Comparison of ENCODE assay signal across 17 cellular contexts in genomic region chr6:81204741-81205140, GRCh38.
DNase-seq lines count a peak whose midpoint lies in the region; ATAC-seq, FAIRE-seq and TF ChIP-seq lines count a peak whose summit lies in the region.
"Had no signal": no experiment of that assay in that cellular context is flagged by ENCODE, and none has a peak within 500 bp of the region (broad histone marks: within the 10 kb centered on the region; RNA-seq: fewer than 3 reads in every experiment).

No MANE protein-coding gene starts in this region.

- peak; percentile 15 for FAIRE-seq in H54 (lab: Jason Lieb, UNC)

- TF ChIP-seq CTCF in A673 (conservative IDR thresholded peaks at IDR 0.05; ENCODE audit: low read depth, low read length) (no peak), foreskin fibroblast (IDR thresholded peaks at IDR 0.05; ENCODE audit: low read depth, low read length) (no peak)

- no peaks in the 10 kb centered on the region for H3K9me3 ChIP-seq in A673 (ENCODE audit: low read depth, low read length, poor library complexity, severe bottlenecking)
- H3K9me3 ChIP-seq: transverse colon had no signal

- peak; percentile 32 for DNase-seq in A673 (ENCODE audit: low spot score)
- DNase-seq in H54 (ENCODE audit: insufficient read length, low spot score), result no peak
- peak; percentile 14 to 46 for DNase-seq in foreskin fibroblast
- DNase-seq in NCI-H2029 treated with DMSO at 0.1 percent for 48 hours (lab: John Stamatoyannopoulos, UW), result no peak
- no peak for DNase-seq in amniotic stem cell (lab: John Stamatoyannopoulos, UW)
- DNase-seq: activated gamma-delta T cell treated with Interleukin-2 at 50 U/mL for 16 hours; dorsolateral prefrontal cortex; foreskin keratinocyte; Kasumi-1; NCI-H1930; right cardiac atrium; stimulated activated CD4-positive, alpha-beta T cell treated with anti-CD3 and anti-CD28 coated beads, Interleukin-2, amount 100 ng/mL, for 48 hours; T-helper 1 cell; transverse colon had no signal

- no peaks in the 10 kb centered on the region for H3K4me1 ChIP-seq in A673 (ENCODE audit: insufficient read depth, low read length, poor library complexity, severe bottlenecking)
- H3K4me1 ChIP-seq: foreskin keratinocyte, transverse colon had no signal

- no peak overlapping the region for H3K27ac ChIP-seq in A673 (ENCODE audit: low read depth, low read length, poor library complexity, severe bottlenecking)
- H3K27ac ChIP-seq: dorsolateral prefrontal cortex, foreskin keratinocyte, transverse colon had no signal

- no TSS peak for BruUV-seq in A673 (replicated peaks; lab: Mats Ljungman, UMichigan)

- POLR2A ChIA-PET in A673 (lab: Charles Lee; ENCODE audit: low non-redundant PET), result no interaction called here

- no peaks in the 10 kb centered on the region for H3K36me3 ChIP-seq in A673 (ENCODE audit: insufficient read depth, low read length, poor library complexity, severe bottlenecking)
- H3K36me3 ChIP-seq: transverse colon had no signal

- no peak for TF ChIP-seq POLR2A in H54 (IDR thresholded peaks at IDR 0.05; ENCODE audit: low read depth, low read length)

- H3K27me3 ChIP-seq in A673 (replicated peaks; ENCODE audit: insufficient read depth, low read depth, low read length, poor library complexity), result no peaks in the 10 kb centered on the region
- H3K27me3 ChIP-seq: dorsolateral prefrontal cortex, foreskin keratinocyte, transverse colon had no signal

- CTCF ChIA-PET in A673 (lab: Charles Lee), result no interaction called here

- H3K4me3 ChIP-seq in A673 (ENCODE audit: low read depth, low read length, poor library complexity, severe bottlenecking), result no peak overlapping the region
- no peak overlapping the region for H3K4me3 ChIP-seq in foreskin fibroblast (ENCODE audit: low read depth in 1 of 2, low read length in 2 of 2)
- H3K4me3 ChIP-seq: dorsolateral prefrontal cortex, transverse colon had no signal

- ATAC-seq in SK-N-SH treated with all-trans-retinoic acid at 6 μM for 48 hours (peak; percentile 54), GM19455 (IDR thresholded peaks at IDR 0.05; ENCODE audit: unreplicated experiment) (no peak), HG02588 (IDR thresholded peaks at IDR 0.05; ENCODE audit: unreplicated experiment) (no peak)
- ATAC-seq: foreskin keratinocyte, right cardiac atrium had no signal

- intact Hi-C loops in A673 (cut with micrococcal nuclease; ENCODE audit: unreplicated experiment), result no loop called here

TF ChIP-seq in SK-N-SH treated with all-trans-retinoic acid at 6 μM for 48 hours, 23 proteins besides CTCF, POLR2A, EP300 and RAD21:
- no peak for TF ChIP-seq PATZ1 (CRISPR knock-in tag; IDR thresholded peaks at IDR 0.05; ENCODE audit: borderline replicate concordance)
- TF ChIP-seq ZNF70 (CRISPR knock-in tag; IDR thresholded peaks at IDR 0.05), result no peak
- peak; percentile 61 for TF ChIP-seq ISL1 (CRISPR knock-in tag; IDR thresholded peaks at IDR 0.05)
TF ChIP-seq in SK-N-SH treated with all-trans-retinoic acid at 6 μM for 48 hours: peak in this region for 1.

Comparison
In these comparisons a context has a peak if more than half of its experiments do, and no peak if none do; other contexts are left out.
1. DNase-seq: peak in A673 (single experiment) and foreskin fibroblast (2 of 2); none in H54 (single experiment), NCI-H2029 treated with DMSO at 0.1 percent for 48 hours (single experiment) and amniotic stem cell (single experiment).